In genomic region chr7:17770710-17771375, GRCh38 we compare ENCODE assay signal across 14 cellular contexts.
DNase-seq lines count a peak whose midpoint lies in the region; ATAC-seq and TF ChIP-seq lines count a peak whose summit lies in the region.
"Had no signal": no experiment of that assay in that cellular context is flagged by ENCODE, and none has a peak within 500 bp of the region (broad histone marks: within the 10 kb centered on the region; RNA-seq: fewer than 3 reads in every experiment).

No MANE protein-coding gene starts in this region.

- H3K9me3 ChIP-seq in Karpas-422 (ENCODE audit: low read length), result no peaks in the 10 kb centered on the region
- H3K9me3 ChIP-seq in thyroid gland, result no peaks in the 10 kb centered on the region
- no peaks in the 10 kb centered on the region for H3K9me3 ChIP-seq in Caco-2
- H3K9me3 ChIP-seq: tibial nerve had no signal

- H3K4me2 ChIP-seq in Karpas-422 (ENCODE audit: low read depth, low read length, poor library complexity, severe bottlenecking), result peak overlapping the region; percentile 35

- intact Hi-C loops in thyroid gland (cut with DNase I), result no loop called here
- intact Hi-C loops in Caco-2 (cut with micrococcal nuclease; ENCODE audit: unreplicated experiment), result loop anchor here (1.0 to 5.0 kb wide), 6 partner anchors 91 to 574 kb away; partner anchors contain the start of gene SNX13

- H3K4me3 ChIP-seq in Karpas-422 (ENCODE audit: low read length), result no peak overlapping the region; the same call in 1 of the 2 replicates
- H3K4me3 ChIP-seq in thyroid gland (replicated peaks in 1 of 3), result no peak overlapping the region
- no peak overlapping the region for H3K4me3 ChIP-seq in Caco-2 (ENCODE audit: low read depth, low read length)
- H3K4me3 ChIP-seq: neural progenitor cell, tibial nerve had no signal

- CTCF ChIA-PET in Caco-2 (lab: Charles Lee), result interaction anchor here (1.2 to 2.2 kb wide), 7 partner anchors 35 to 574 kb away, joined by 3 to 14 read pairs (median 4); no protein-coding TSS in a partner anchor

- H3K27ac Mint-ChIP-seq in memory B cell (no peak overlapping the region), Caco-2 (ENCODE audit: unreplicated experiment) (no peak overlapping the region)
- H3K27ac Mint-ChIP-seq: neural progenitor cell had no signal

- H3K27me3 Mint-ChIP-seq in memory B cell, result no peaks in the 10 kb centered on the region
- no peaks in the 10 kb centered on the region for H3K27me3 Mint-ChIP-seq in Caco-2 (ENCODE audit: insufficient read depth, unreplicated experiment)

- DNase-seq in Karpas-422 (peak; percentile 77), SIG-M5 treated with dmso at 0.1 percent for 504 hours (lab: John Stamatoyannopoulos, UW; ENCODE audit: unreplicated experiment) (peak; percentile 93), memory B cell (ENCODE audit: low spot score in 2 of 2) (peak in 1 of 2 donors; percentile 9), thyroid gland (no peak), NCI-H2107 treated with DMSO at 0.1 percent for 48 hours (lab: John Stamatoyannopoulos, UW; ENCODE audit: unreplicated experiment) (no peak), Caco-2 (no peak)
- DNase-seq: brain microvascular endothelial cell, glutamatergic neuron, left cardiac atrium, NCI-H146, small intestine had no signal

- H3K36me3 Mint-ChIP-seq in memory B cell, result peaks cover 5% of the 10 kb centered on the region
- H3K36me3 Mint-ChIP-seq in Caco-2 (ENCODE audit: insufficient read depth, unreplicated experiment), result no peaks in the 10 kb centered on the region
- H3K36me3 Mint-ChIP-seq: neural progenitor cell had no signal

- H3K27me3 ChIP-seq in Karpas-422 (ENCODE audit: low read length), result no peaks in the 10 kb centered on the region
- H3K27me3 ChIP-seq in thyroid gland, result no peaks in the 10 kb centered on the region
- no peaks in the 10 kb centered on the region for H3K27me3 ChIP-seq in Caco-2 (replicated peaks; ENCODE audit: control insufficient read depth, insufficient read depth, low read length)
- H3K27me3 ChIP-seq: brain microvascular endothelial cell, neural progenitor cell, tibial nerve had no signal

- no peaks in the 10 kb centered on the region for H3K36me3 ChIP-seq in Karpas-422 (ENCODE audit: insufficient read depth, low read length)
- no peaks in the 10 kb centered on the region for H3K36me3 ChIP-seq in thyroid gland
- no peaks in the 10 kb centered on the region for H3K36me3 ChIP-seq in Caco-2 (ENCODE audit: control insufficient read depth, insufficient read depth, low read length)
- H3K36me3 ChIP-seq: brain microvascular endothelial cell, neural progenitor cell, tibial nerve had no signal

- H3K79me2 ChIP-seq in Karpas-422 (ENCODE audit: low read length), result no peaks in the 10 kb centered on the region

- no peaks in the 10 kb centered on the region for H4K20me1 ChIP-seq in Karpas-422 (ENCODE audit: insufficient read depth, low read depth, low read length)

- H3K27ac ChIP-seq in Karpas-422 (ENCODE audit: low read length) (peak overlapping the region; percentile 46), thyroid gland (no peak overlapping the region)
- H3K27ac ChIP-seq: brain microvascular endothelial cell, neural progenitor cell, tibial nerve had no signal

- WGBS in thyroid gland, 2 donors, result 77 to 79% methylated on average over 4 of the region's 4 CpGs

- H3K4me1 ChIP-seq in Karpas-422 (ENCODE audit: low read length) (peaks cover 31% of the 10 kb centered on the region), thyroid gland (no peaks in the 10 kb centered on the region), Caco-2 (peaks cover 8% of the 10 kb centered on the region)

- no peak overlapping the region for H3K4me3 Mint-ChIP-seq in memory B cell
- H3K4me3 Mint-ChIP-seq in Caco-2 (ENCODE audit: unreplicated experiment), result no peak overlapping the region
- H3K4me3 Mint-ChIP-seq: neural progenitor cell had no signal

- no peak overlapping the region for H3K9ac ChIP-seq in Karpas-422 (ENCODE audit: low read length)
- H3K9ac ChIP-seq: neural progenitor cell had no signal

- TF ChIP-seq POLR2A in thyroid gland (IDR thresholded peaks at IDR 0.05), result no peak

- peaks cover 7% of the 10 kb centered on the region for H3K9me3 Mint-ChIP-seq in memory B cell
- H3K9me3 Mint-ChIP-seq in Caco-2 (ENCODE audit: unreplicated experiment), result no peaks in the 10 kb centered on the region

- H3K4me1 Mint-ChIP-seq in memory B cell, result peaks cover 13% of the 10 kb centered on the region
- H3K4me1 Mint-ChIP-seq in Caco-2 (ENCODE audit: low read depth, unreplicated experiment), result no peaks in the 10 kb centered on the region

- no peaks in the 10 kb centered on the region for H3K9me2 ChIP-seq in Karpas-422 (replicated peaks; ENCODE audit: insufficient read depth, low read length)

- no TSS peak for BruUV-seq in Caco-2 (replicated peaks; lab: Mats Ljungman, UMichigan)

- POLR2A ChIA-PET in Caco-2 (lab: Charles Lee), result no interaction called here

- H2AFZ ChIP-seq in Karpas-422 (ENCODE audit: low read length), result no peak overlapping the region
- H2AFZ ChIP-seq: neural progenitor cell had no signal

- TF ChIP-seq CTCF in thyroid gland (IDR thresholded peaks at IDR 0.05) (no peak), Caco-2 (IDR thresholded peaks at IDR 0.05; ENCODE audit: insufficient read depth in 1 of 2, low read depth in 1 of 2, low read length in 1 of 2, severe bottlenecking in 1 of 2, unreplicated experiment in 1 of 2) (no peak)

- ATAC-seq in GM18861 (IDR thresholded peaks at IDR 0.05; ENCODE audit: unreplicated experiment) (peak; percentile 39), memory B cell (ENCODE audit: low read depth) (peak; percentile 85)

Comparison
In these comparisons a context has a peak if more than half of its experiments do, and no peak if none do; other contexts are left out.
1. DNase-seq: peak in Karpas-422 (single experiment) and SIG-M5 treated with dmso at 0.1 percent for 504 hours (single experiment); none in thyroid gland (0 of 2), NCI-H2107 treated with DMSO at 0.1 percent for 48 hours (single experiment) and Caco-2 (0 of 2).